Comparison of ENCODE assay signal across 8 cellular contexts in genomic region chr5:150448353-150448752, GRCh38. TPM values are rescaled to one million over a fixed set of nuclear protein-coding genes. Genes with fewer than 3 reads are reported as not detected.
DNase-seq lines count a peak whose midpoint lies in the region; ATAC-seq and TF ChIP-seq lines count a peak whose summit lies in the region.

No MANE protein-coding gene starts in this region.

- H3K9me3 Mint-ChIP-seq in dendritic cell treated with granulocyte-macrophage colony-stimulating factor and Interleukin-4, amounts not matched to agents 40 ng/mL and 50 ng/mL, for 4 days, result no peaks in the 10 kb centered on the region
- H3K9me3 Mint-ChIP-seq in nephron, result no peaks in the 10 kb centered on the region

- peak overlapping the region; percentile 97 for H3K4me2 ChIP-seq in BLaER1
- peak overlapping the region; percentile 86 for H3K4me2 ChIP-seq in Loucy (ENCODE audit: low read depth, low read length, poor library complexity, severe bottlenecking)

- peaks cover 26% of the 10 kb centered on the region for H3K4me1 Mint-ChIP-seq in dendritic cell treated with granulocyte-macrophage colony-stimulating factor and Interleukin-4, amounts not matched to agents 40 ng/mL and 50 ng/mL, for 4 days (ENCODE audit: low read depth)
- peaks cover 26% of the 10 kb centered on the region for H3K4me1 Mint-ChIP-seq in nephron

- no peaks in the 10 kb centered on the region for H3K9me2 ChIP-seq in Loucy (replicated peaks; ENCODE audit: low read depth, low read length)

- H3K27ac Mint-ChIP-seq in dendritic cell treated with granulocyte-macrophage colony-stimulating factor and Interleukin-4, amounts not matched to agents 40 ng/mL and 50 ng/mL, for 4 days, result peak overlapping the region; percentile 98
- H3K27ac Mint-ChIP-seq in nephron, result peak overlapping the region; percentile 99

- H3K36me3 ChIP-seq in BLaER1, result peaks cover 56% of the 10 kb centered on the region
- peaks cover 46% of the 10 kb centered on the region for H3K36me3 ChIP-seq in Loucy (ENCODE audit: insufficient read depth, low read length)

- DNase-seq in ACHN, result no peak
- no peak for DNase-seq in NCI-H2196 (lab: John Stamatoyannopoulos, UW; ENCODE audit: unreplicated experiment)
- DNase-seq in cerebellum (ENCODE audit: low spot score), result no peak

- peak overlapping the region; percentile 99 for H3K9ac ChIP-seq in BLaER1
- peak overlapping the region; percentile 98 for H3K9ac ChIP-seq in Loucy (ENCODE audit: low read depth, low read length, poor library complexity, severe bottlenecking)

- H3K36me3 Mint-ChIP-seq in dendritic cell treated with granulocyte-macrophage colony-stimulating factor and Interleukin-4, amounts not matched to agents 40 ng/mL and 50 ng/mL, for 4 days (ENCODE audit: low read depth), result peaks cover 66% of the 10 kb centered on the region
- H3K36me3 Mint-ChIP-seq in nephron (ENCODE audit: low read depth), result peaks cover 49% of the 10 kb centered on the region

- in situ Hi-C loops in ACHN (cut with HindIII; ENCODE audit: low pct_ligation_motif_present, low pct_unique_long_range_greater_than_20kb, low sequenced_read_pairs), result no loop called here

- peaks cover 3% of the 10 kb centered on the region; the same call in 1 of the 2 replicates for H3K9me3 ChIP-seq in BLaER1
- H3K9me3 ChIP-seq in Loucy (ENCODE audit: insufficient read depth, low read depth, low read length), result no peaks in the 10 kb centered on the region

- no peak for TF ChIP-seq CTCF in Loucy (conservative IDR thresholded peaks at IDR 0.05; ENCODE audit: low read length)
- TF ChIP-seq CTCF in nephron (IDR thresholded peaks at IDR 0.05; ENCODE audit: unreplicated experiment in 3 of 3), result no peak

- H3K4me3 Mint-ChIP-seq in dendritic cell treated with granulocyte-macrophage colony-stimulating factor and Interleukin-4, amounts not matched to agents 40 ng/mL and 50 ng/mL, for 4 days, result peak overlapping the region; percentile 85
- peak overlapping the region; percentile 91 to 98 (median 93) for H3K4me3 Mint-ChIP-seq in nephron

- ATAC-seq in GM21515 (IDR thresholded peaks at IDR 0.05; ENCODE audit: unreplicated experiment), result no peak

- peaks cover 61% of the 10 kb centered on the region for H4K20me1 ChIP-seq in BLaER1
- peaks cover 57% of the 10 kb centered on the region for H4K20me1 ChIP-seq in Loucy (ENCODE audit: insufficient read depth, low read length, poor library complexity, severe bottlenecking)

- peaks cover 61% of the 10 kb centered on the region for H3K79me2 ChIP-seq in Loucy (ENCODE audit: insufficient read depth, low read length)

- H3K27me3 Mint-ChIP-seq in dendritic cell treated with granulocyte-macrophage colony-stimulating factor and Interleukin-4, amounts not matched to agents 40 ng/mL and 50 ng/mL, for 4 days, result no peaks in the 10 kb centered on the region
- H3K27me3 Mint-ChIP-seq in nephron (ENCODE audit: low read depth), result no peaks in the 10 kb centered on the region

- no peak overlapping the region for H2AFZ ChIP-seq in Loucy (ENCODE audit: low read length)

- no peaks in the 10 kb centered on the region for H3K27me3 ChIP-seq in BLaER1
- peaks cover 10% of the 10 kb centered on the region for H3K27me3 ChIP-seq in Loucy (ENCODE audit: insufficient read depth, low read length, poor library complexity, severe bottlenecking)

- H3K27ac ChIP-seq in BLaER1, result peak overlapping the region; percentile 97

- no peaks in the 10 kb centered on the region for H3F3A ChIP-seq in Loucy (ENCODE audit: low read depth)

- intact Hi-C loops in dendritic cell treated with granulocyte-macrophage colony-stimulating factor and Interleukin-4, amounts not matched to agents 40 ng/mL and 50 ng/mL, for 4 days (cut with micrococcal nuclease), result no loop called here

- H3K4me1 ChIP-seq in BLaER1 (peaks cover 54% of the 10 kb centered on the region), Loucy (ENCODE audit: insufficient read depth, low read length, poor library complexity, severe bottlenecking) (peaks cover 31% of the 10 kb centered on the region)

- H3K4me3 ChIP-seq in BLaER1 (peak overlapping the region; percentile 89), Loucy (ENCODE audit: low read length, poor library complexity, severe bottlenecking) (peak overlapping the region; percentile 86)

RNA-seq across cellular contexts. Expression of gene RPS14, which starts 1.2 kb away (rescaled TPM):
- 1,114 TPM for total RNA-seq in cerebellum

RNA-seq across cellular contexts. Expression of gene CD74, which starts 35.6 kb away (rescaled TPM):
- 11.3 TPM for total RNA-seq in cerebellum

RNA-seq across cellular contexts. Expression of gene NDST1, which starts 59.6 kb away (rescaled TPM):
- 30.8 TPM for total RNA-seq in cerebellum
